Comparison of ENCODE assay signal across 25 cellular contexts in the genomic region with DNA sequence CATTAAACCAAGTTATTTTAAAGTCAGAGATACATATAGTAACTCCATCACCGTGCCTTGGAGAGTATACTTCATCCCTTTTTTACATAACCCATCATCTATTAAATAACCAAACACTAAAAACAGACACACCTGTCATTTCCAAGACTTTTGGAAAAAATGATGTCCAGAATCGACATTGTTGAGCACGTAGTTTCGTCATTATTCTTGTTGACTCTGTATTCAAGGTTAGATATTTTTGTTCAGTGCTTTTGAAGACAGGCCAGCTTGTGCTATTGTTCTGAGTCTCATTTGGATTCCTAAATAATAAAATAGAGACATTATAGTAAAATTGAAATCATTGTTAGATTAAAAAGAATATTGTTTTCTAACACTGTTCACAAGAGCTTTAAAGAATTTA. TPM values are rescaled to one million over a fixed set of nuclear protein-coding genes. Genes with fewer than 3 reads are reported as not detected.
"Had no signal": no experiment of that assay in that cellular context is flagged by ENCODE, and none has a peak within 500 bp of the region (broad histone marks: within the 10 kb centered on the region; RNA-seq: fewer than 3 reads in every experiment).

No MANE protein-coding gene starts in this region.

- DNase-seq: islet precursor cell; left ventricle myocardium superior; lower lobe of right lung; mammary epithelial cell; mesenchymal stem cell; naive thymus-derived CD8-positive, alpha-beta T cell; nucleus accumbens; pancreas; posterior cingulate gyrus; retina; right cardiac atrium; sigmoid colon; small intestine; spleen; stimulated activated CD4-positive, alpha-beta T cell treated with anti-CD3 and anti-CD28 coated beads, Interleukin-4, amount 100 ng/mL, for 24 hours; stimulated activated naive CD4-positive, alpha-beta T cell; tibial artery; trophoblast cell; upper lobe of right lung had no signal

- H3K27me3 ChIP-seq: pancreas, sigmoid colon, spleen, suprapubic skin, tibial artery, upper lobe of right lung had no signal

- ATAC-seq: left ventricle myocardium superior; lower lobe of right lung; naive thymus-derived CD8-positive, alpha-beta T cell; pancreas; right cardiac atrium; stimulated activated effector memory CD8-positive, alpha-beta T cell treated with anti-CD3 and anti-CD28 coated beads, Interleukin-12 subunit alpha, Interleukin-12 subunit beta, amount 100 ng/mL, for 72 hours; upper lobe of right lung had no signal

- H3K27ac ChIP-seq: lower lobe of right lung, pancreas, prostate gland, sigmoid colon, spleen, suprapubic skin, thoracic aorta, tibial artery, upper lobe of right lung had no signal

- H3K36me3 ChIP-seq: lower lobe of right lung, pancreas, prostate gland, spleen, suprapubic skin, thoracic aorta, tibial artery, upper lobe of right lung had no signal

- H3K9me3 ChIP-seq: lower lobe of right lung, pancreas, prostate gland, sigmoid colon, suprapubic skin, thoracic aorta, tibial artery, upper lobe of right lung had no signal

- FAIRE-seq: urothelium cell line had no signal

- H3K4me1 ChIP-seq: lower lobe of right lung, pancreas, prostate gland, sigmoid colon, spleen, suprapubic skin, tibial artery, upper lobe of right lung had no signal

- H3K4me3 ChIP-seq: lower lobe of right lung, pancreas, prostate gland, sigmoid colon, spleen, suprapubic skin, thoracic aorta, tibial artery, upper lobe of right lung had no signal

RNA-seq across cellular contexts. Expression of a gene that starts 51.2 kb away (rescaled TPM):
- total RNA-seq: mammary epithelial cell; naive thymus-derived CD8-positive, alpha-beta T cell; osteoblast had no signal
- polyA plus RNA-seq: mammary epithelial cell; naive thymus-derived CD8-positive, alpha-beta T cell had no signal
